7 cellular contexts compared by ENCODE assay signal in the genomic region with DNA sequence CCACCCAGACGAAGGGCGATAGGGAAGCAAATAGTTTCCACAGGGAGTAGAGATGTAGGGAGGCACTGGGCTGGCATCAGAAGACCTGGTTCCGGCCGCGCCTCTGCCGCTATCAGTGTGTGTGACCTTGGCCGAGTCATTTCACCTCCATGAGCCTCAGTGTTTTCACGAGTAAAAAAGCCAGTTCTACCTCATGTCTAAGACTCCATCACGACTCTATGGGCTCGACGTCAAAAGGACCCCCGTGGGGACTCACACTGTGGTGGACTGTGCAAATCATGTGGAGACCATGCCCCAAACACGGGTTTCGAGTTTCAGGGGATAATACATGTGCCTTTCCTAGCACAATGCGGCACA. TPM values are rescaled to one million over a fixed set of nuclear protein-coding genes. Genes with fewer than 3 reads are reported as not detected.
DNase-seq lines count a peak whose midpoint lies in the region; ATAC-seq lines count a peak whose summit lies in the region.

No MANE protein-coding gene starts in this region.

- peak overlapping the region; percentile 92 for H3K4me3 Mint-ChIP-seq in activated T-helper 1 cell treated with anti-CD3 and anti-CD28 coated beads, Interleukin-12 subunit alpha, Interleukin-12 subunit beta, Interleukin-2, Interleukin-4 antibody, amounts not matched to agents 30 ng/mL and 10 ng/mL and 1 ng/mL, durations not matched to agents 14 hours and 24 hours and 36 hours
- H3K4me3 Mint-ChIP-seq in stimulated activated naive B cell treated with anti-CD40 and anti-IgM and Interleukin-4, amounts not matched to agents 10 μg/mL and 1 μg/mL and 100 μg/mL, for 72 hours: peak overlapping the region; percentile 89 to 90

- peaks cover 26% of the 10 kb centered on the region for H3K4me1 Mint-ChIP-seq in activated T-helper 1 cell treated with anti-CD3 and anti-CD28 coated beads, Interleukin-12 subunit alpha, Interleukin-12 subunit beta, Interleukin-2, Interleukin-4 antibody, amounts not matched to agents 30 ng/mL and 10 ng/mL and 1 ng/mL, durations not matched to agents 14 hours and 24 hours and 36 hours (ENCODE audit: low read depth)
- H3K4me1 Mint-ChIP-seq in stimulated activated naive B cell treated with anti-CD40 and anti-IgM and Interleukin-4, amounts not matched to agents 10 μg/mL and 1 μg/mL and 100 μg/mL, for 72 hours: peaks cover 9 to 14% of the 10 kb centered on the region in 2 donors

- H3K9ac ChIP-seq in HUES48 (ENCODE audit: low read depth, low read length): peak overlapping the region; percentile 82; the same call in 1 of the 2 replicates

- no peak for ATAC-seq in stimulated activated naive B cell treated with anti-CD40 and anti-IgM and Interleukin-4, amounts not matched to agents 10 μg/mL and 1 μg/mL and 100 μg/mL, for 72 hours (replicated peaks)

- peaks cover 19% of the 10 kb centered on the region for H3K4me1 ChIP-seq in HUES48 (ENCODE audit: control insufficient read depth, insufficient read depth, low read length)

- H3K27ac Mint-ChIP-seq in activated T-helper 1 cell treated with anti-CD3 and anti-CD28 coated beads, Interleukin-12 subunit alpha, Interleukin-12 subunit beta, Interleukin-2, Interleukin-4 antibody, amounts not matched to agents 30 ng/mL and 10 ng/mL and 1 ng/mL, durations not matched to agents 14 hours and 24 hours and 36 hours: peak overlapping the region; percentile 44
- H3K27ac Mint-ChIP-seq in stimulated activated naive B cell treated with anti-CD40 and anti-IgM and Interleukin-4, amounts not matched to agents 10 μg/mL and 1 μg/mL and 100 μg/mL, for 72 hours: peak overlapping the region; percentile 92

- H3K9me3 ChIP-seq in HUES48 (ENCODE audit: control insufficient read depth, insufficient read depth, low read length): no peaks in the 10 kb centered on the region

- H3K27ac ChIP-seq in HUES48 (ENCODE audit: low read depth, low read length): no peak overlapping the region

- H3K27me3 Mint-ChIP-seq in activated T-helper 1 cell treated with anti-CD3 and anti-CD28 coated beads, Interleukin-12 subunit alpha, Interleukin-12 subunit beta, Interleukin-2, Interleukin-4 antibody, amounts not matched to agents 30 ng/mL and 10 ng/mL and 1 ng/mL, durations not matched to agents 14 hours and 24 hours and 36 hours (ENCODE audit: insufficient read depth): peaks cover 17% of the 10 kb centered on the region
- no peaks in the 10 kb centered on the region for H3K27me3 Mint-ChIP-seq in stimulated activated naive B cell treated with anti-CD40 and anti-IgM and Interleukin-4, amounts not matched to agents 10 μg/mL and 1 μg/mL and 100 μg/mL, for 72 hours

- H3K27me3 ChIP-seq in HUES48 (ENCODE audit: control insufficient read depth, insufficient read depth, low read length): no peaks in the 10 kb centered on the region

- intact Hi-C loops in activated T-helper 1 cell treated with anti-CD3 and anti-CD28 coated beads, Interleukin-12 subunit alpha, Interleukin-12 subunit beta, Interleukin-2, Interleukin-4 antibody, amounts not matched to agents 30 ng/mL and 10 ng/mL and 1 ng/mL, durations not matched to agents 14 hours and 24 hours and 36 hours (cut with micrococcal nuclease): loop anchor here (2.0 to 5.0 kb wide), 2 partner anchors 395 to 707 kb away; partner anchors contain the start of gene CACUL1

- H3K4me3 ChIP-seq in HUES48 (ENCODE audit: low read depth, low read length): peak overlapping the region; percentile 87
- H3K4me3 ChIP-seq in iPS-11a (ENCODE audit: low read depth, low read length): peak overlapping the region; percentile 73

- no peaks in the 10 kb centered on the region for H3K9me3 Mint-ChIP-seq in activated T-helper 1 cell treated with anti-CD3 and anti-CD28 coated beads, Interleukin-12 subunit alpha, Interleukin-12 subunit beta, Interleukin-2, Interleukin-4 antibody, amounts not matched to agents 30 ng/mL and 10 ng/mL and 1 ng/mL, durations not matched to agents 14 hours and 24 hours and 36 hours
- H3K9me3 Mint-ChIP-seq in stimulated activated naive B cell treated with anti-CD40 and anti-IgM and Interleukin-4, amounts not matched to agents 10 μg/mL and 1 μg/mL and 100 μg/mL, for 72 hours: no peaks in the 10 kb centered on the region

- peaks cover 7% of the 10 kb centered on the region for H3K36me3 Mint-ChIP-seq in activated T-helper 1 cell treated with anti-CD3 and anti-CD28 coated beads, Interleukin-12 subunit alpha, Interleukin-12 subunit beta, Interleukin-2, Interleukin-4 antibody, amounts not matched to agents 30 ng/mL and 10 ng/mL and 1 ng/mL, durations not matched to agents 14 hours and 24 hours and 36 hours (ENCODE audit: low read depth)
- no peaks in the 10 kb centered on the region for H3K36me3 Mint-ChIP-seq in stimulated activated naive B cell treated with anti-CD40 and anti-IgM and Interleukin-4, amounts not matched to agents 10 μg/mL and 1 μg/mL and 100 μg/mL, for 72 hours

- H3K36me3 ChIP-seq in HUES48 (ENCODE audit: control insufficient read depth, insufficient read depth, low read length): no peaks in the 10 kb centered on the region

- no peak for DNase-seq in activated T-helper 1 cell treated with anti-CD3 and anti-CD28 coated beads, Interleukin-12 subunit alpha, Interleukin-12 subunit beta, Interleukin-2, Interleukin-4 antibody, amounts not matched to agents 30 ng/mL and 10 ng/mL and 1 ng/mL, durations not matched to agents 14 hours and 24 hours and 36 hours (ENCODE audit: low spot score)
- DNase-seq in stimulated activated naive B cell treated with anti-CD40 and anti-IgM and Interleukin-4, amounts not matched to agents 10 μg/mL and 1 μg/mL and 100 μg/mL, for 72 hours: no peak
- DNase-seq in NCI-H345 (lab: John Stamatoyannopoulos, UW) (no peak), NCI-H446 (lab: John Stamatoyannopoulos, UW) (no peak), NCI-H1694 (lab: John Stamatoyannopoulos, UW) (no peak)

RNA-seq across cellular contexts. Expression of gene RAB11FIP2, which starts 0.6 kb away (rescaled TPM):
- 13.0 and 13.1 TPM in 2 replicates for total RNA-seq in activated T-helper 1 cell treated with anti-CD3 and anti-CD28 coated beads, Interleukin-12 subunit alpha, Interleukin-12 subunit beta, Interleukin-2, Interleukin-4 antibody, amounts not matched to agents 30 ng/mL and 10 ng/mL and 1 ng/mL, durations not matched to agents 14 hours and 24 hours and 36 hours
